ENCODE assay signal across 23 cellular contexts in genomic region chr3:61899700-61900462, GRCh38.
"Had no signal": no experiment of that assay in that cellular context is flagged by ENCODE, and none has a peak within 500 bp of the region (broad histone marks: within the 10 kb centered on the region; RNA-seq: fewer than 3 reads in every experiment).

No MANE protein-coding gene starts in this region.

- H2AFZ ChIP-seq: hepatocyte had no signal

- H3K4me3 ChIP-seq: cardiac muscle cell, colonic mucosa, gastrocnemius medialis, hepatocyte, left ventricle myocardium inferior, lung, skin epidermis, upper lobe of left lung, vagina had no signal

- H3K27ac ChIP-seq: cardiac muscle cell, colonic mucosa, gastrocnemius medialis, hepatocyte, left ventricle myocardium inferior, neutrophil, skin epidermis, upper lobe of left lung, vagina had no signal

- H3K4me2 ChIP-seq: hepatocyte had no signal

- H3K27me3 ChIP-seq: cardiac muscle cell, colonic mucosa, gastrocnemius medialis, hepatocyte, neutrophil, upper lobe of left lung, vagina had no signal

- H3K9me3 ChIP-seq: colonic mucosa, gastrocnemius medialis, left ventricle myocardium inferior, neutrophil, upper lobe of left lung, vagina had no signal

- H3K4me1 ChIP-seq: colonic mucosa had no signal

- DNase-seq: activated CD4-positive, alpha-beta T cell treated with anti-CD3 and anti-CD28 coated beads for 48 hours; activated CD4-positive, alpha-beta T cell treated with anti-CD3 and anti-CD28 coated beads, Interleukin-2, amount 50 U/mL, for 48 hours; activated CD8-positive, alpha-beta memory T cell treated with anti-CD3 and anti-CD28 coated beads for 24 hours; activated effector memory CD4-positive, alpha-beta T cell treated with Interleukin-2 at 50 U/mL for 16 hours; activated naive CD4-positive, alpha-beta T cell treated with Interleukin-2 at 50 U/mL for 16 hours; anterior cingulate cortex; cerebellar nuclear complex; colonic mucosa; effector CD8-positive, alpha-beta T cell; gastrocnemius medialis; islet precursor cell; left ventricle myocardium inferior; mesendoderm; stimulated activated CD4-positive, alpha-beta T cell treated with anti-CD3 and anti-CD28 coated beads, Interleukin-12 subunit alpha, Interleukin-12 subunit beta, amount 100 ng/mL, for 4 hours; stimulated activated CD4-positive, alpha-beta T cell treated with anti-CD3 and anti-CD28 coated beads, Interleukin-4, amount 100 ng/mL, for 1 hour; stimulated activated naive CD8-positive, alpha-beta T cell treated with anti-CD3 and anti-CD28 coated beads, Interleukin-15, Interleukin-2, amounts not matched to agents 100 U/mL and 50 U/mL, for 24 hours; upper lobe of left lung had no signal

- H3K36me3 ChIP-seq: cardiac muscle cell, colonic mucosa, gastrocnemius medialis, left ventricle myocardium inferior, neutrophil, upper lobe of left lung, vagina had no signal
